ENCODE assay signal across 10 cellular contexts in the genomic region with DNA sequence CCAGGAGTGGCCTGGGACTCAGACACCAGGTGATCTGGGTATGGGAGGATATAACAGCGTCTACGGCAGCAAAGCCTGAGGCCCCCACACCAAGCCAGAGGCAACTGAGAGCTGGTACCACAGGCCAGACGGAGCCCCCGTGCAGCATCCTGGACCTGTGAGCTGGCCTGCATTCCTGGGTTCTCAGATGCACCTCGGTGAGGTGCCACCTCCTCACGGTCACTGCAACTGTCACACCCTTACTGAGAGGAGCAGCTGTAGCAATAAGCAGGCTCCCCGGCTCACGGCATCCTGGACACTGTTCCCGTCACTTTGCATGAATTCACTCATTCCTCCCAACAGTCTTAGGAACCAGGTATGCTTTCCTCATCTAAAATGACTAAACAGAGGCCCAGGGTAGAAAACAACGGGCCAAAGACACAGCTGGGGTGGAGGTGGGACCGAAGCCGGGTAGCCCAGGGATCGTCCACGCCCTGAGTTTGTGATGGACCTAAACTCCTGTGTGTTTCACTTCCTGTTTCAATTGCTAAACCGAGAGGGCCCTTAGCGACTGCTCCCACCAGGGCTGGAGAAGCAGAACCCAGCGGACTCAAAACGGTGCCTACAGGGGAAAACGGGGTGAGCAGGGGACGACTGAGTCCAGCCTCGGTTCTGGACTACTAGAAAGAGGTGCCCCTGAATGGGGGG.
DNase-seq lines count a peak whose midpoint lies in the region; ATAC-seq, FAIRE-seq and TF ChIP-seq lines count a peak whose summit lies in the region.
"Had no signal": no experiment of that assay in that cellular context is flagged by ENCODE, and none has a peak within 500 bp of the region (broad histone marks: within the 10 kb centered on the region; RNA-seq: fewer than 3 reads in every experiment).

No MANE protein-coding gene starts in this region.

- H3K27me3 ChIP-seq in esophagus (ENCODE audit: control insufficient read depth in 1 of 2, insufficient read depth in 2 of 2, low read length in 2 of 2) (no peaks in the 10 kb centered on the region), sigmoid colon (no peaks in the 10 kb centered on the region), SJCRH30 (no peaks in the 10 kb centered on the region)

- no peak for TF ChIP-seq POLR2A in sigmoid colon (IDR thresholded peaks at IDR 0.05)

- H3K4me3 ChIP-seq in esophagus (ENCODE audit: low read depth in 1 of 2, low read length in 2 of 2) (no peak overlapping the region), sigmoid colon (peak overlapping the region in 2 of 4 donors; percentile 11 to 21), SJCRH30 (no peak overlapping the region)
- H3K4me3 ChIP-seq: skin epidermis had no signal

- H3K9me3 ChIP-seq in esophagus (ENCODE audit: control insufficient read depth in 2 of 2, insufficient read depth in 1 of 2, low read depth in 1 of 2, low read length in 1 of 2) (no peaks in the 10 kb centered on the region), sigmoid colon (no peaks in the 10 kb centered on the region), SJCRH30 (replicated peaks) (no peaks in the 10 kb centered on the region)

- H3K4me1 ChIP-seq in esophagus (ENCODE audit: control insufficient read depth in 2 of 2, insufficient read depth in 2 of 2, low read length in 1 of 2) = peaks cover 21 to 41% of the 10 kb centered on the region in 2 donors
- peaks cover 0 to 92% (median 91%) of the 10 kb centered on the region in 4 donors for H3K4me1 ChIP-seq in sigmoid colon
- peaks cover 14% of the 10 kb centered on the region for H3K4me1 ChIP-seq in SJCRH30

- intact Hi-C loops in sigmoid colon (cut with DNase I) = loop anchor here (2.0 to 10.0 kb wide), 4 partner anchors 13 to 537 kb away; no protein-coding TSS in a partner anchor

- DNase-seq in MV-4-11 (lab: John Stamatoyannopoulos, UW) = peak; percentile 82
- DNase-seq in sigmoid colon = no peak
- DNase-seq in SJCRH30 = no peak
- no peak for DNase-seq in frontal cortex (ENCODE audit: low spot score in 2 of 2)
- no peak for DNase-seq in NCI-H1105 (lab: John Stamatoyannopoulos, UW)
- DNase-seq in DMS114 treated with DMSO at 0.1 percent for 48 hours (lab: John Stamatoyannopoulos, UW; ENCODE audit: unreplicated experiment) = no peak
- DNase-seq: activated CD4-positive, alpha-beta T cell treated with anti-CD3 and anti-CD28 coated beads for 1 hour had no signal

- no peak for TF ChIP-seq EP300 in sigmoid colon (IDR thresholded peaks at IDR 0.05)

- WGBS in esophagus, 2 donors = 61 to 67% methylated on average over 21 of the region's 21 CpGs
- whole genome bisulfite sequencing in sigmoid colon, 2 donors = 33 to 52% methylated on average over 21 of the region's 21 CpGs

- FAIRE-seq in frontal cortex (lab: Jason Lieb, UNC) = no peak

- peak; percentile 28 for ATAC-seq in GM18511 (IDR thresholded peaks at IDR 0.05; ENCODE audit: unreplicated experiment)

- H3K27ac ChIP-seq in esophagus (ENCODE audit: low read depth in 2 of 2, low read length in 1 of 2) (peak overlapping the region; percentile 67 to 83), sigmoid colon (peak overlapping the region; percentile 78 to 96 (median 84)), SJCRH30 (no peak overlapping the region)

- peaks cover 0 to 2% of the 10 kb centered on the region in 2 donors for H3K36me3 ChIP-seq in esophagus (ENCODE audit: control insufficient read depth in 2 of 2, insufficient read depth in 2 of 2, low read length in 1 of 2)
- H3K36me3 ChIP-seq in sigmoid colon = no peaks in the 10 kb centered on the region
- no peaks in the 10 kb centered on the region for H3K36me3 ChIP-seq in SJCRH30

- TF ChIP-seq CTCF in sigmoid colon (IDR thresholded peaks at IDR 0.05) = no peak
